ENCODE assay signal across 11 cellular contexts in the genomic region with DNA sequence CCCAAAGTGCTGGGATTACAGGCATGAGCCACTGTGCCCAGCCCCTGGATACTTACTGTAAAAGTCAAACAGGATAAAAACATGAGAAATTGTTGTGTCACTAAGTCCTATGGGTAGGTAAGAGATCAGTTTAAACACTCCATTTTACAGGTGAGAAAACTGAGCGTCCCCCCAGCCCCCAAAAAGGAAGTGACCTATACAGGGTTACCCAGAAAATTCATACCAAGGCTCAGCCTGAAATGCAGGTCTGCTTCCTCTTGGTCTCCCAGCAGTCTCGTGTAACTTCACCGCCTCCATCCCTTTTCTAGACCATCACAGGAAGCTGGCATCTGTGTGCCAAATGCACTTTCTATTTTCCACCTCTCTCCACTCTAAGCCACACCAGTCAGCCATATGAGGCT. TPM values are rescaled to one million over a fixed set of nuclear protein-coding genes. Genes with fewer than 3 reads are reported as not detected.
DNase-seq lines count a peak whose midpoint lies in the region; ATAC-seq and TF ChIP-seq lines count a peak whose summit lies in the region.
"Had no signal": no experiment of that assay in that cellular context is flagged by ENCODE, and none has a peak within 500 bp of the region (broad histone marks: within the 10 kb centered on the region; RNA-seq: fewer than 3 reads in every experiment).

No MANE protein-coding gene starts in this region.

- H3K27me3 Mint-ChIP-seq in activated naive CD4-positive, alpha-beta T cell treated with anti-CD3 and anti-CD28 coated beads, Interleukin-2, amount 50 U/mL, for 24 hours: peaks cover 10% of the 10 kb centered on the region
- H3K27me3 Mint-ChIP-seq in GM23338 (ENCODE audit: insufficient read depth, low read depth, poor library complexity): peaks cover 17% of the 10 kb centered on the region

- H3K9me2 ChIP-seq in GM23338 (ENCODE audit: insufficient read depth): no peaks in the 10 kb centered on the region

- H3K9me3 Mint-ChIP-seq in activated naive CD4-positive, alpha-beta T cell treated with anti-CD3 and anti-CD28 coated beads, Interleukin-2, amount 50 U/mL, for 24 hours: no peaks in the 10 kb centered on the region
- H3K9me3 Mint-ChIP-seq in GM23338: no peaks in the 10 kb centered on the region
- H3K9me3 Mint-ChIP-seq: naive thymus-derived CD8-positive, alpha-beta T cell had no signal

- H3F3A ChIP-seq in GM23338 (replicated peaks; ENCODE audit: low read depth): no peaks in the 10 kb centered on the region

- H3K4me1 Mint-ChIP-seq in activated naive CD4-positive, alpha-beta T cell treated with anti-CD3 and anti-CD28 coated beads, Interleukin-2, amount 50 U/mL, for 24 hours: peaks cover 5% of the 10 kb centered on the region
- peaks cover 18% of the 10 kb centered on the region for H3K4me1 Mint-ChIP-seq in GM23338

- TF ChIP-seq CTCF in thoracic aorta (IDR thresholded peaks at IDR 0.05): no peak
- TF ChIP-seq CTCF in GM23338 (conservative IDR thresholded peaks at IDR 0.05; ENCODE audit: low read depth in 2 of 2): no peak

- no peak for DNase-seq in activated naive CD4-positive, alpha-beta T cell treated with Interleukin-2 at 50 U/mL for 16 hours
- DNase-seq in thoracic aorta (ENCODE audit: low spot score): no peak
- DNase-seq in SW 1271 (lab: John Stamatoyannopoulos, UW): no peak
- no peak for DNase-seq in NOMO-1 treated with DMSO at 0.1 percent for 48 hours (lab: John Stamatoyannopoulos, UW; ENCODE audit: unreplicated experiment)
- DNase-seq in GM23338 (ENCODE audit: low spot score): no peak
- DNase-seq: foreskin melanocyte; naive thymus-derived CD8-positive, alpha-beta T cell; NCI-H524 had no signal

- H3K4me2 ChIP-seq in GM23338: no peak overlapping the region

- no peaks in the 10 kb centered on the region for H4K20me1 ChIP-seq in GM23338 (replicated peaks; ENCODE audit: insufficient read depth)

- H3K36me3 Mint-ChIP-seq in activated naive CD4-positive, alpha-beta T cell treated with anti-CD3 and anti-CD28 coated beads, Interleukin-2, amount 50 U/mL, for 24 hours: no peaks in the 10 kb centered on the region
- no peaks in the 10 kb centered on the region for H3K36me3 Mint-ChIP-seq in GM23338 (ENCODE audit: low read depth)

- H3K27ac Mint-ChIP-seq in activated naive CD4-positive, alpha-beta T cell treated with anti-CD3 and anti-CD28 coated beads, Interleukin-2, amount 50 U/mL, for 24 hours: no peak overlapping the region
- H3K27ac Mint-ChIP-seq in GM23338: no peak overlapping the region

- H3K4me1 ChIP-seq in thoracic aorta (ENCODE audit: control insufficient read depth in 1 of 2, low read depth in 2 of 2): peaks cover 48 to 60% of the 10 kb centered on the region in 2 donors
- H3K4me1 ChIP-seq in GM23338 (ENCODE audit: insufficient read depth): peaks cover 15% of the 10 kb centered on the region

- peak overlapping the region; percentile 90 for H3K27ac ChIP-seq in angular gyrus (ENCODE audit: low read depth, low read length)
- H3K27ac ChIP-seq in thoracic aorta: peak overlapping the region; percentile 75 to 99
- no peak overlapping the region for H3K27ac ChIP-seq in GM23338 (ENCODE audit: low read depth)

- no peaks in the 10 kb centered on the region for H3K9me3 ChIP-seq in thoracic aorta

- no peaks in the 10 kb centered on the region for H3K36me3 ChIP-seq in thoracic aorta
- H3K36me3 ChIP-seq in GM23338 (ENCODE audit: insufficient read depth): no peaks in the 10 kb centered on the region

- peak overlapping the region; percentile 19 for H3K4me3 Mint-ChIP-seq in activated naive CD4-positive, alpha-beta T cell treated with anti-CD3 and anti-CD28 coated beads, Interleukin-2, amount 50 U/mL, for 24 hours
- no peak overlapping the region for H3K4me3 Mint-ChIP-seq in GM23338

- no peaks in the 10 kb centered on the region for H3K79me2 ChIP-seq in GM23338 (replicated peaks; ENCODE audit: insufficient read depth)

- H3K4me3 ChIP-seq in thoracic aorta (no peak overlapping the region), GM23338 (no peak overlapping the region)

- peak; percentile 14 for ATAC-seq in HG02678 (IDR thresholded peaks at IDR 0.05; ENCODE audit: unreplicated experiment)
- ATAC-seq in thoracic aorta (ENCODE audit: insufficient number of reproducible peaks, low FRiP score, low read depth): no peak
- ATAC-seq in GM23338: no peak
- ATAC-seq: naive thymus-derived CD8-positive, alpha-beta T cell had no signal

- H2AFZ ChIP-seq in GM23338: no peak overlapping the region

- H3K27me3 ChIP-seq in thoracic aorta (replicated peaks; ENCODE audit: insufficient read depth): no peaks in the 10 kb centered on the region
- H3K27me3 ChIP-seq in GM23338 (ENCODE audit: insufficient read depth): no peaks in the 10 kb centered on the region

TF ChIP-seq in GM23338, 12 proteins besides CTCF, POLR2A, EP300 and RAD21:
- TF ChIP-seq ZNF114 (CRISPR knock-in tag; IDR thresholded peaks at IDR 0.05) (no peak), CREB1 (CRISPR knock-in tag; IDR thresholded peaks at IDR 0.05; ENCODE audit: low read depth) (no peak), NANOG (IDR thresholded peaks at IDR 0.05; ENCODE audit: borderline replicate concordance) (no peak), EZH2 (IDR thresholded peaks at IDR 0.05; ENCODE audit: low read depth, unreplicated experiment) (no peak)

RNA-seq across cellular contexts. Expression of a gene that starts 57.2 kb away (rescaled TPM):
- 10 to 100 TPM; 44.0 to 77.6 TPM for total RNA-seq in thoracic aorta
- 0.43 and 0.69 TPM in 2 replicates for total RNA-seq in GM23338 (2014; rRNA removed; shearing (Covaris generic))
- polyA plus RNA-seq in GM23338 (2016; fragmentation: Nextera tagmentation; extraction: Ambion mirVana): 4.1 and 4.5 TPM in 2 replicates

Comparison
In these comparisons a context has a peak if more than half of its experiments do, and no peak if none do; other contexts are left out.
1. RNA of a gene that starts 57.2 kb away (total RNA-seq): 44.0 to 77.6 TPM in thoracic aorta; 0.43 to 0.69 TPM in GM23338; every median in the first group is over 10 times any median in the second.